ENCODE assay signal across 1 cellular context in genomic region chr16:11734025-11734652, GRCh38.
TF ChIP-seq lines count a peak whose summit lies in the region.

No MANE protein-coding gene starts in this region.

TF ChIP-seq in K562, 482 proteins besides CTCF, POLR2A, EP300 and RAD21 (continued from another document and continues in another):
- TF ChIP-seq PBX2 (CRISPR knock-in tag; IDR thresholded peaks at IDR 0.05; ENCODE audit: low read depth), result no peak
- peak; percentile 92 for TF ChIP-seq PBX2 (tag; conservative IDR thresholded peaks at IDR 0.05; ENCODE audit: low read depth)
- TF ChIP-seq NBN (IDR thresholded peaks at IDR 0.05; ENCODE audit: low read depth), result peak; percentile 76; the same call in 1 of the 2 replicates
- no peak for TF ChIP-seq FOS (IDR thresholded peaks at IDR 0.05; ENCODE audit: extremely low read depth, insufficient read length)
- no peak for TF ChIP-seq SRSF1 (IDR thresholded peaks at IDR 0.05; ENCODE audit: low read depth, low read length)
- TF ChIP-seq E2F3 (CRISPR knock-in tag; IDR thresholded peaks at IDR 0.05), result no peak
- TF ChIP-seq KAT2B (IDR thresholded peaks at IDR 0.05; ENCODE audit: low read depth, low read length), result no peak
- TF ChIP-seq ILK (tag; IDR thresholded peaks at IDR 0.05; ENCODE audit: borderline replicate concordance, low read depth), result no peak
- no peak for TF ChIP-seq ZNF347 (CRISPR knock-in tag; IDR thresholded peaks at IDR 0.05; ENCODE audit: low read depth)
- TF ChIP-seq ZNF232 (CRISPR knock-in tag; IDR thresholded peaks at IDR 0.05), result no peak
- no peak for TF ChIP-seq E2F8 (IDR thresholded peaks at IDR 0.05; ENCODE audit: low read depth, partially characterized antibody)
- TF ChIP-seq ZNF764 (CRISPR knock-in tag; IDR thresholded peaks at IDR 0.05; ENCODE audit: low read depth), result no peak
- peak in 1 of 2 experiments; percentile 83; a peak in 2 of 4 replicates for TF ChIP-seq HDAC1 (IDR thresholded peaks at IDR 0.05)
- TF ChIP-seq ZNF146 (CRISPR knock-in tag; IDR thresholded peaks at IDR 0.05; ENCODE audit: unreplicated experiment), result no peak
- no peak for TF ChIP-seq ZNF274 (IDR thresholded peaks at IDR 0.05; ENCODE audit: borderline replicate concordance, low read depth, low read length)
- no peak for TF ChIP-seq ZNF785 (CRISPR knock-in tag; IDR thresholded peaks at IDR 0.05)
- no peak for TF ChIP-seq ZNF280A (IDR thresholded peaks at IDR 0.05; ENCODE audit: low read depth, partially characterized antibody)
- TF ChIP-seq ZNF76 (CRISPR knock-in tag; IDR thresholded peaks at IDR 0.05; ENCODE audit: borderline replicate concordance), result no peak
- TF ChIP-seq ZNF384 (IDR thresholded peaks at IDR 0.05; ENCODE audit: low read depth, low read length), result peak; percentile 79
- TF ChIP-seq MNT (conservative IDR thresholded peaks at IDR 0.05), result peak in 1 of 2 experiments; percentile 29; a peak in 1 of 4 replicates
- no peak for TF ChIP-seq DLX4 (CRISPR knock-in tag; IDR thresholded peaks at IDR 0.05)
- TF ChIP-seq MTA2 (IDR thresholded peaks at IDR 0.05; ENCODE audit: low read depth), result peak; percentile 84
- peak; percentile 24; the same call in 1 of the 2 replicates for TF ChIP-seq NR2C1 (IDR thresholded peaks at IDR 0.05)
- TF ChIP-seq NR2C1 (tag; IDR thresholded peaks at IDR 0.05), result 0 out of 2 replicates have a peak, but pooled peaks have one; percentile 30
- TF ChIP-seq JUND (IDR thresholded peaks at IDR 0.05; ENCODE audit: borderline replicate concordance, low read depth, low read length), result peak; percentile 26; the same call in 1 of the 2 replicates
- TF ChIP-seq JUND (tag; IDR thresholded peaks at IDR 0.05; ENCODE audit: borderline replicate concordance, low read depth, low read length), result peak; percentile 34; the same call in 1 of the 3 replicates
- no peak for TF ChIP-seq FOXO4 (CRISPR knock-in tag; IDR thresholded peaks at IDR 0.05)
- no peak for TF ChIP-seq CUX1 (CRISPR knock-in tag; IDR thresholded peaks at IDR 0.05)
- TF ChIP-seq POLR2H (tag; IDR thresholded peaks at IDR 0.05; ENCODE audit: low read depth), result no peak
- no peak for TF ChIP-seq MTF1 (CRISPR knock-in tag; IDR thresholded peaks at IDR 0.05; ENCODE audit: borderline replicate concordance)
- TF ChIP-seq E2F5 (CRISPR knock-in tag; IDR thresholded peaks at IDR 0.05), result no peak
- TF ChIP-seq HDAC8 (tag; IDR thresholded peaks at IDR 0.05), result no peak
- no peak for TF ChIP-seq ZFP30 (CRISPR knock-in tag; IDR thresholded peaks at IDR 0.05; ENCODE audit: borderline replicate concordance)
- TF ChIP-seq ELK1 (CRISPR knock-in tag; IDR thresholded peaks at IDR 0.05), result no peak
- TF ChIP-seq DACH1 (IDR thresholded peaks at IDR 0.05; ENCODE audit: partially characterized antibody), result no peak
- no peak for TF ChIP-seq ETS1 (conservative IDR thresholded peaks at IDR 0.05; ENCODE audit: control insufficient read depth, low read depth, low read length)
- TF ChIP-seq PPARD (CRISPR knock-in tag; IDR thresholded peaks at IDR 0.05), result no peak
- no peak for TF ChIP-seq HDGF (IDR thresholded peaks at IDR 0.05)
